ENCODE assay signal across 21 cellular contexts in the genomic region with DNA sequence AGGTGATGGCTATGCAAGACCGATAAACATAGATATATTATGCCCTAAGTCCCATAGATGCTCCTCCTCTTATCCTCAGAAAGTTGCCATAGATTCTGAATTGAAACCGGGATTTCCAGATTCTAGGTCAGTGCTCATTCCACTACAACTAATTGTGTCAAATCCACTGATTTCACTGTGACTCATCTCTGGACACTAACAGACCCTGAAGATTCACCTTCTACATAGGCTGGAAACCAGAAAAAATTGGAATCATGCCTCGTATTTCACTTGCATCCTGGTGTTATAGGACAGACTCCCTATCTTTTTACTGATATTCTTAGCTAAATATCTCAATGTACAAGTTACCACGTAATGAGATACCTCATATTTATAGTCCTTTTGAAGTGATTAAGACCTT. TPM values are rescaled to one million over a fixed set of nuclear protein-coding genes. Genes with fewer than 3 reads are reported as not detected.
DNase-seq lines count a peak whose midpoint lies in the region; ATAC-seq and TF ChIP-seq lines count a peak whose summit lies in the region.
"Had no signal": no experiment of that assay in that cellular context is flagged by ENCODE, and none has a peak within 500 bp of the region (broad histone marks: within the 10 kb centered on the region; RNA-seq: fewer than 3 reads in every experiment).

No MANE protein-coding gene starts in this region.

- H3K9ac ChIP-seq in mammary epithelial cell (ENCODE audit: insufficient read depth, low read length) = no peak overlapping the region
- H3K9ac ChIP-seq: BLaER1 had no signal

- H2AFZ ChIP-seq in mammary epithelial cell (ENCODE audit: low read depth, low read length) = no peak overlapping the region
- H2AFZ ChIP-seq: GM23338 had no signal

- peaks cover 4% of the 10 kb centered on the region for H3K9me3 Mint-ChIP-seq in MCF 10A (ENCODE audit: unreplicated experiment)
- H3K9me3 Mint-ChIP-seq: GM23338, HFFc6 had no signal

- H3K36me3 ChIP-seq in mammary epithelial cell (ENCODE audit: insufficient read depth, low read length) = no peaks in the 10 kb centered on the region
- H3K36me3 ChIP-seq: BLaER1 had no signal

- no peaks in the 10 kb centered on the region for H3K4me1 Mint-ChIP-seq in MCF 10A (ENCODE audit: insufficient read depth, unreplicated experiment)
- H3K4me1 Mint-ChIP-seq: CD14-positive monocyte; CD4-positive, alpha-beta memory T cell had no signal

- no peaks in the 10 kb centered on the region for H3K36me3 Mint-ChIP-seq in MCF 10A (ENCODE audit: insufficient read depth, unreplicated experiment)
- H3K36me3 Mint-ChIP-seq: CD14-positive monocyte; CD4-positive, alpha-beta memory T cell had no signal

- no peaks in the 10 kb centered on the region for H4K20me1 ChIP-seq in mammary epithelial cell (ENCODE audit: insufficient read depth, low read length)
- H4K20me1 ChIP-seq: BLaER1 had no signal

- dilution Hi-C loops in mammary epithelial cell (cut with HindIII; ENCODE audit: low sequenced_read_pairs) = no loop called here

- DNase-seq in mammary epithelial cell (peak; percentile 48), MCF 10A (ENCODE audit: unreplicated experiment) (no peak), epithelial cell of esophagus (ENCODE audit: low read depth) (peak; percentile 25), kidney tubule cell (ENCODE audit: low spot score) (peak; percentile 31), HuH-7 (ENCODE audit: low spot score) (no peak), NCI-H2196 (lab: John Stamatoyannopoulos, UW; ENCODE audit: unreplicated experiment) (no peak)
- DNase-seq: Calu3; CD4-positive, alpha-beta memory T cell; DMS79 treated with DMSO at 0.1 percent for 48 hours; H7; HFFc6 had no signal

- intact Hi-C loops in mammary epithelial cell (cut with micrococcal nuclease) (no loop called here), MCF 10A (cut with micrococcal nuclease) (no loop called here)

- H3K27ac ChIP-seq in mammary epithelial cell (ENCODE audit: insufficient read depth, low read depth, low read length) = no peak overlapping the region
- H3K27ac ChIP-seq: 22Rv1, BLaER1 had no signal

- no peaks in the 10 kb centered on the region for H3K27me3 ChIP-seq in mammary epithelial cell (ENCODE audit: insufficient read depth, low read length)
- H3K27me3 ChIP-seq: BLaER1 had no signal

- H3K9me3 ChIP-seq in mammary epithelial cell (replicated peaks; ENCODE audit: insufficient read depth, low read length) = no peaks in the 10 kb centered on the region
- H3K9me3 ChIP-seq: BLaER1 had no signal

- H3K27ac Mint-ChIP-seq in MCF 10A (ENCODE audit: low read depth, unreplicated experiment) = no peak overlapping the region
- H3K27ac Mint-ChIP-seq: CD14-positive monocyte; CD4-positive, alpha-beta memory T cell; GM23338; HFFc6 had no signal

- TF ChIP-seq CTCF in mammary epithelial cell (conservative IDR thresholded peaks at IDR 0.05 in 1 of 2, IDR thresholded peaks at IDR 0.05 in 1 of 2; ENCODE audit: extremely low read depth in 1 of 2, insufficient read depth in 1 of 2, low read depth in 1 of 2, low read length in 2 of 2) (no peak), MCF 10A (IDR thresholded peaks at IDR 0.05; ENCODE audit: unreplicated experiment) (no peak), epithelial cell of esophagus (IDR thresholded peaks at IDR 0.05; ENCODE audit: insufficient read depth, low read depth, low read length, missing control alignments) (no peak)

- BruUV-seq in mammary epithelial cell (replicated peaks; lab: Mats Ljungman, UMichigan) (no TSS peak), MCF 10A (replicated peaks; lab: Mats Ljungman, UMichigan) (no TSS peak)

- ATAC-seq in HG03095 (IDR thresholded peaks at IDR 0.05; ENCODE audit: unreplicated experiment) = no peak
- ATAC-seq in GM19328 (IDR thresholded peaks at IDR 0.05; ENCODE audit: unreplicated experiment) = no peak
- ATAC-seq: GM23338, HCT116, HepG2 had no signal

- CTCF ChIA-PET in mammary epithelial cell (lab: Charles Lee; ENCODE audit: low non-redundant PET) (no interaction called here), MCF 10A (lab: Yijun Ruan, JAX) (interaction anchor here (1.1 kb wide), 1 partner anchor 10 kb away, joined by 3 read pairs; no protein-coding TSS in a partner anchor)

- no peak overlapping the region for H3K4me3 Mint-ChIP-seq in MCF 10A (ENCODE audit: unreplicated experiment)
- H3K4me3 Mint-ChIP-seq: CD14-positive monocyte; CD4-positive, alpha-beta memory T cell; GM23338; HFFc6 had no signal

- H3K4me3 ChIP-seq in mammary epithelial cell (replicated peaks in 1 of 3; ENCODE audit: insufficient read depth in 1 of 3, low read depth in 2 of 3, low read length in 3 of 3) (no peak overlapping the region), epithelial cell of esophagus (ENCODE audit: low read length) (no peak overlapping the region)
- H3K4me3 ChIP-seq: BLaER1, GM23338 had no signal

- POLR2A ChIA-PET in MCF 10A (lab: Yijun Ruan, JAX) = interaction anchor here (1.1 kb wide), 1 partner anchor 614 kb away, joined by 3 read pairs; no protein-coding TSS in a partner anchor

- H3K4me2 ChIP-seq in mammary epithelial cell (ENCODE audit: insufficient read depth, low read depth, low read length) = no peak overlapping the region
- H3K4me2 ChIP-seq: BLaER1, GM23338 had no signal

- no peaks in the 10 kb centered on the region for H3K79me2 ChIP-seq in mammary epithelial cell (ENCODE audit: insufficient read depth, low read length)

- in situ Hi-C loops in mammary epithelial cell (cut with MboI; ENCODE audit: low sequenced_read_pairs in 2 of 2) = no loop called here

- peaks cover 10% of the 10 kb centered on the region for H3K4me1 ChIP-seq in mammary epithelial cell (ENCODE audit: insufficient read depth, low read length)
- H3K4me1 ChIP-seq: BLaER1 had no signal

- 86% methylated on average over 4 of the region's 4 CpGs for WGBS in mammary epithelial cell (ENCODE audit: low coverage, missing lambda C conversion rate)

- no peaks in the 10 kb centered on the region for H3K27me3 Mint-ChIP-seq in MCF 10A (ENCODE audit: insufficient read depth, unreplicated experiment)

RNA-seq across cellular contexts. Expression of gene CLNK, which starts 36.8 kb away (rescaled TPM):
- total RNA-seq in mammary epithelial cell (not detected), MCF 10A (2022) (not detected in 2 replicates)
- not detected for polyA plus RNA-seq in mammary epithelial cell
- not detected for polyA minus RNA-seq in mammary epithelial cell
- total RNA-seq: A673, Calu3, GM23338, H7, HepG2, HFFc6 had no signal
- polyA plus RNA-seq: AG04450; CD14-positive monocyte; CD4-positive, alpha-beta memory T cell; GM23338; HepG2 had no signal

Comparison
In these comparisons a context has a peak if more than half of its experiments do, and no peak if none do; other contexts are left out.
1. DNase-seq: peak in mammary epithelial cell (single experiment), epithelial cell of esophagus (single experiment) and kidney tubule cell (single experiment); none in MCF 10A (single experiment), HuH-7 (single experiment) and NCI-H2196 (single experiment).